11 cellular contexts compared by ENCODE assay signal in genomic region chr10:132394936-132395703, GRCh38. TPM values are rescaled to one million over a fixed set of nuclear protein-coding genes. Genes with fewer than 3 reads are reported as not detected.
A peak's percentile ranks its signal among the peaks of the same experiment; 100 is the strongest.
DNase-seq lines count a peak whose midpoint lies in the region; ATAC-seq, FAIRE-seq and TF ChIP-seq lines count a peak whose summit lies in the region.
"Had no signal": no experiment of that assay in that cellular context is flagged by ENCODE, and none has a peak within 500 bp of the region (broad histone marks: within the 10 kb centered on the region; RNA-seq: fewer than 3 reads in every experiment).

No MANE protein-coding gene starts in this region.

- CTCF ChIA-PET in HCT116 (lab: Charles Lee), result no interaction called here

- intact Hi-C loops in HCT116 (cut with micrococcal nuclease), result no loop called here
- intact Hi-C loops in activated T-helper 1 cell treated with anti-CD3 and anti-CD28 coated beads, Interleukin-12 subunit alpha, Interleukin-12 subunit beta, Interleukin-2, Interleukin-4 antibody, amounts not matched to agents 30 ng/mL and 10 ng/mL and 1 ng/mL, durations not matched to agents 14 hours and 24 hours and 36 hours (cut with micrococcal nuclease), result loop anchor here (5.0 kb wide), 1 partner anchor 242 kb away; no protein-coding TSS in a partner anchor
- intact Hi-C loops in kidney (cut with DNase I), result no loop called here

- peaks cover 23% of the 10 kb centered on the region for H3K79me2 ChIP-seq in HCT116 (ENCODE audit: insufficient read depth, low read length)

- H3K36me3 ChIP-seq in HCT116 (ENCODE audit: control insufficient read depth in 1 of 2, insufficient read depth in 2 of 2, low read length in 2 of 2) (no peaks in the 10 kb centered on the region), kidney (ENCODE audit: control insufficient read depth in 1 of 2, insufficient read depth in 2 of 2, low read length in 2 of 2) (no peaks in the 10 kb centered on the region), skeletal muscle satellite cell (ENCODE audit: insufficient read depth, low read length) (no peaks in the 10 kb centered on the region)

- TF ChIP-seq RAD21 in HCT116 (IDR thresholded peaks at IDR 0.05; ENCODE audit: low read depth), result no peak

- H3K36me3 Mint-ChIP-seq in activated T-helper 1 cell treated with anti-CD3 and anti-CD28 coated beads, Interleukin-12 subunit alpha, Interleukin-12 subunit beta, Interleukin-2, Interleukin-4 antibody, amounts not matched to agents 30 ng/mL and 10 ng/mL and 1 ng/mL, durations not matched to agents 14 hours and 24 hours and 36 hours (ENCODE audit: low read depth), result peaks cover 3% of the 10 kb centered on the region
- H3K36me3 Mint-ChIP-seq: activated naive CD4-positive, alpha-beta T cell treated with anti-CD3 and anti-CD28 coated beads, Interleukin-2, amount 50 U/mL, for 72 hours had no signal

- H4K20me1 ChIP-seq in HCT116 (ENCODE audit: insufficient read depth), result no peaks in the 10 kb centered on the region

- H3K4me1 Mint-ChIP-seq in activated T-helper 1 cell treated with anti-CD3 and anti-CD28 coated beads, Interleukin-12 subunit alpha, Interleukin-12 subunit beta, Interleukin-2, Interleukin-4 antibody, amounts not matched to agents 30 ng/mL and 10 ng/mL and 1 ng/mL, durations not matched to agents 14 hours and 24 hours and 36 hours (ENCODE audit: low read depth), result peaks cover 8% of the 10 kb centered on the region

- TF ChIP-seq CTCF in HCT116 (IDR thresholded peaks at IDR 0.05 in 2 of 3, conservative IDR thresholded peaks at IDR 0.05 in 1 of 3; ENCODE audit: borderline replicate concordance in 1 of 3, insufficient read depth in 1 of 3, low read depth in 2 of 3, low read length in 2 of 3) (no peak), kidney (IDR thresholded peaks at IDR 0.05; ENCODE audit: borderline replicate concordance, extremely low read depth, insufficient read depth) (no peak)

- no peak overlapping the region for H2AFZ ChIP-seq in HCT116 (ENCODE audit: low read depth, low read length, poor library complexity, severe bottlenecking)

- POLR2A ChIA-PET in HCT116 (lab: Charles Lee), result no interaction called here

- BruUV-seq in HCT116 (replicated peaks; lab: Mats Ljungman, UMichigan), result TSS peak; percentile 53

- no peak overlapping the region for H3K4me3 ChIP-seq in HCT116 (replicated peaks in 1 of 2; ENCODE audit: low read depth in 1 of 2, low read length in 2 of 2)
- H3K4me3 ChIP-seq in kidney (ENCODE audit: low read length in 2 of 2), result no peak overlapping the region
- H3K4me3 ChIP-seq in skeletal muscle satellite cell (ENCODE audit: low read length), result peak overlapping the region; percentile 81

- peak overlapping the region; percentile 64 for H3K4me2 ChIP-seq in HCT116 (ENCODE audit: low read length)
- peak overlapping the region; percentile 82 for H3K4me2 ChIP-seq in skeletal muscle satellite cell (ENCODE audit: low read length)

- peaks cover 4% of the 10 kb centered on the region for H3K27me3 Mint-ChIP-seq in activated T-helper 1 cell treated with anti-CD3 and anti-CD28 coated beads, Interleukin-12 subunit alpha, Interleukin-12 subunit beta, Interleukin-2, Interleukin-4 antibody, amounts not matched to agents 30 ng/mL and 10 ng/mL and 1 ng/mL, durations not matched to agents 14 hours and 24 hours and 36 hours (ENCODE audit: insufficient read depth)
- H3K27me3 Mint-ChIP-seq: stimulated activated naive CD8-positive, alpha-beta T cell treated with anti-CD3 and anti-CD28 coated beads, Interleukin-15, Interleukin-2, amounts not matched to agents 100 ng/mL and 50 ng/mL, for 24 hours had no signal

- H3K9ac ChIP-seq in HCT116 (ENCODE audit: low read length) (peak overlapping the region; percentile 60; the same call in 1 of the 2 replicates), kidney (ENCODE audit: low read length in 2 of 2) (no peak overlapping the region), skeletal muscle satellite cell (ENCODE audit: low read depth, low read length) (peak overlapping the region; percentile 74)

- RAD21 ChIA-PET in HCT116 (lab: Charles Lee; ENCODE audit: low non-redundant PET in 1 of 2, low total read pairs in 2 of 2, uncharacterized antibody in 2 of 2, unreplicated experiment in 2 of 2), result no interaction called here

- TF ChIP-seq POLR2A in HCT116 (IDR thresholded peaks at IDR 0.05; ENCODE audit: borderline replicate concordance, extremely low read depth, insufficient read depth, insufficient read length), result no peak

- peak overlapping the region; percentile 33 for H3K4me3 Mint-ChIP-seq in activated T-helper 1 cell treated with anti-CD3 and anti-CD28 coated beads, Interleukin-12 subunit alpha, Interleukin-12 subunit beta, Interleukin-2, Interleukin-4 antibody, amounts not matched to agents 30 ng/mL and 10 ng/mL and 1 ng/mL, durations not matched to agents 14 hours and 24 hours and 36 hours

- H3K4me1 ChIP-seq in HCT116 (ENCODE audit: control insufficient read depth in 1 of 2, insufficient read depth in 2 of 2, low read length in 2 of 2), result peaks cover 11 to 36% of the 10 kb centered on the region in 2 experiments
- peaks cover 0 to 22% of the 10 kb centered on the region in 2 donors for H3K4me1 ChIP-seq in kidney (ENCODE audit: control insufficient read depth in 1 of 2, insufficient read depth in 1 of 2, low read depth in 1 of 2, low read length in 2 of 2)
- H3K4me1 ChIP-seq in skeletal muscle satellite cell (ENCODE audit: control insufficient read depth, insufficient read depth, low read length), result peaks cover 27% of the 10 kb centered on the region

- peak overlapping the region; percentile 79; the same call in 1 of the 2 replicates for H3K27ac ChIP-seq in HCT116 (ENCODE audit: low read depth, low read length)
- H3K27ac ChIP-seq in kidney (ENCODE audit: low read depth in 2 of 2, low read length in 2 of 2), result peak overlapping the region; percentile 83 to 86

- ATAC-seq in HCT116 (no peak), HG03565 (IDR thresholded peaks at IDR 0.05; ENCODE audit: unreplicated experiment) (no peak)
- ATAC-seq: activated naive CD4-positive, alpha-beta T cell treated with anti-CD3 and anti-CD28 coated beads, Interleukin-2, amount 50 U/mL, for 72 hours had no signal

- DNase-seq in HCT116 (ENCODE audit: low read depth, low spot score) (no peak), kidney (peak; percentile 83), DMS53 (lab: John Stamatoyannopoulos, UW) (no peak), superior temporal gyrus (ENCODE audit: extremely low spot score) (no peak)
- no peak for DNase-seq in activated T-helper 1 cell treated with anti-CD3 and anti-CD28 coated beads, Interleukin-12 subunit alpha, Interleukin-12 subunit beta, Interleukin-2, Interleukin-4 antibody, amounts not matched to agents 30 ng/mL and 10 ng/mL and 1 ng/mL, durations not matched to agents 14 hours and 24 hours and 36 hours (ENCODE audit: low spot score)
- DNase-seq in NK-92 treated with Interleukin-12 subunit alpha and Interleukin-12 subunit beta, amount 100 ng/mL, for 24 hours (lab: John Stamatoyannopoulos, UW), result no peak
- DNase-seq: NCI-H1092 had no signal

- H3K9me3 Mint-ChIP-seq in activated T-helper 1 cell treated with anti-CD3 and anti-CD28 coated beads, Interleukin-12 subunit alpha, Interleukin-12 subunit beta, Interleukin-2, Interleukin-4 antibody, amounts not matched to agents 30 ng/mL and 10 ng/mL and 1 ng/mL, durations not matched to agents 14 hours and 24 hours and 36 hours, result peaks cover 9% of the 10 kb centered on the region

- H3K27me3 ChIP-seq in HCT116 (ENCODE audit: insufficient read depth, low read length) (no peaks in the 10 kb centered on the region), skeletal muscle satellite cell (ENCODE audit: control insufficient read depth, insufficient read depth, low read length) (no peaks in the 10 kb centered on the region)

- peak overlapping the region; percentile 7 for H3K27ac Mint-ChIP-seq in activated T-helper 1 cell treated with anti-CD3 and anti-CD28 coated beads, Interleukin-12 subunit alpha, Interleukin-12 subunit beta, Interleukin-2, Interleukin-4 antibody, amounts not matched to agents 30 ng/mL and 10 ng/mL and 1 ng/mL, durations not matched to agents 14 hours and 24 hours and 36 hours
- H3K27ac Mint-ChIP-seq: activated naive CD4-positive, alpha-beta T cell treated with anti-CD3 and anti-CD28 coated beads, Interleukin-2, amount 50 U/mL, for 72 hours; stimulated activated naive CD8-positive, alpha-beta T cell treated with anti-CD3 and anti-CD28 coated beads, Interleukin-15, Interleukin-2, amounts not matched to agents 100 ng/mL and 50 ng/mL, for 24 hours had no signal

- no peaks in the 10 kb centered on the region for H3K9me2 ChIP-seq in HCT116 (ENCODE audit: insufficient read depth)

- no peak for FAIRE-seq in kidney (lab: Jason Lieb, UNC)

- H3K9me3 ChIP-seq in HCT116 (ENCODE audit: control insufficient read depth in 1 of 2, insufficient read depth in 1 of 2, low read depth in 1 of 2, low read length in 2 of 2) (no peaks in the 10 kb centered on the region), kidney (ENCODE audit: control insufficient read depth in 1 of 2, low read length in 2 of 2) (no peaks in the 10 kb centered on the region), skeletal muscle satellite cell (replicated peaks; ENCODE audit: low read length) (no peaks in the 10 kb centered on the region)

TF ChIP-seq in HCT116, 20 proteins besides CTCF, POLR2A, EP300 and RAD21 (continues in another document):
- TF ChIP-seq ZFX (IDR thresholded peaks at IDR 0.05) (no peak), EZH2 (IDR thresholded peaks at IDR 0.05) (no peak), SIN3A (IDR thresholded peaks at IDR 0.05; ENCODE audit: low read depth) (no peak), ELF1 (IDR thresholded peaks at IDR 0.05; ENCODE audit: borderline replicate concordance, low read depth) (no peak), SP1 (IDR thresholded peaks at IDR 0.05; ENCODE audit: low read depth) (no peak), JUND (IDR thresholded peaks at IDR 0.05) (no peak), EZH2phosphoT487 (IDR thresholded peaks at IDR 0.05; ENCODE audit: borderline replicate concordance) (no peak), ATF3 (IDR thresholded peaks at IDR 0.05) (no peak), FOSL1 (IDR thresholded peaks at IDR 0.05; ENCODE audit: low read depth) (no peak), CEBPB (IDR thresholded peaks at IDR 0.05; ENCODE audit: low read depth) (no peak), MAX (IDR thresholded peaks at IDR 0.05) (no peak)

RNA-seq across cellular contexts. Expression of gene PWWP2B, which starts 1.9 kb away (rescaled TPM):
- total RNA-seq in HCT116 (2021; ENCODE audit: unreplicated experiment), result 13.9 TPM
- 7.3 and 7.9 TPM in 2 replicates for polyA plus RNA-seq in HCT116 (2012)
- 4.1 and 4.8 TPM in 2 replicates for total RNA-seq in activated T-helper 1 cell treated with anti-CD3 and anti-CD28 coated beads, Interleukin-12 subunit alpha, Interleukin-12 subunit beta, Interleukin-2, Interleukin-4 antibody, amounts not matched to agents 30 ng/mL and 10 ng/mL and 1 ng/mL, durations not matched to agents 14 hours and 24 hours and 36 hours
- 24.3 TPM for total RNA-seq in kidney
- polyA plus RNA-seq in kidney (ENCODE audit: insufficient read depth, low read depth, low replicate concordance), result 12.9 TPM
- total RNA-seq in skeletal muscle satellite cell (2012; rRNA removed), result 8.5 and 10.1 TPM in 2 replicates

Comparison
In these comparisons a context has a peak if more than half of its experiments do, and no peak if none do; other contexts are left out.
1. H3K9ac ChIP-seq: peak in HCT116 (single experiment) and skeletal muscle satellite cell (single experiment); none in kidney (0 of 2).